ENCODE assay signal across 8 cellular contexts in genomic region chr5:147403659-147404640, GRCh38.
DNase-seq lines count a peak whose midpoint lies in the region; ATAC-seq and TF ChIP-seq lines count a peak whose summit lies in the region.

No MANE protein-coding gene starts in this region.

- H3K4me3 ChIP-seq in fibroblast of pulmonary artery (replicated peaks; ENCODE audit: low read depth, low read length) (peak overlapping the region; percentile 17), sigmoid colon (no peak overlapping the region), BE2C (ENCODE audit: low read depth, low read length) (no peak overlapping the region)

- H3K36me3 ChIP-seq in sigmoid colon = peaks cover 15 to 71% (median 27%) of the 10 kb centered on the region in 4 donors
- peaks cover 78% of the 10 kb centered on the region for H3K36me3 ChIP-seq in BE2C

- intact Hi-C loops in sigmoid colon (cut with DNase I) = loop anchor here (2.0 to 5.0 kb wide), 2 partner anchors 49 to 153 kb away; no protein-coding TSS in a partner anchor

- ATAC-seq in GM18873 (IDR thresholded peaks at IDR 0.05; ENCODE audit: low FRiP score, unreplicated experiment) (peak; percentile 94), HG02970 (IDR thresholded peaks at IDR 0.05; ENCODE audit: low FRiP score, unreplicated experiment) (peak; percentile 94)

- peak overlapping the region; percentile 77 to 94 (median 89) for H3K27ac ChIP-seq in sigmoid colon

- H3K4me1 ChIP-seq in sigmoid colon = peaks cover 2 to 75% (median 52%) of the 10 kb centered on the region in 4 donors
- H3K4me1 ChIP-seq in BE2C = peaks cover 12% of the 10 kb centered on the region

- peak; percentile 50 to 87 (median 78) for TF ChIP-seq EP300 in sigmoid colon (IDR thresholded peaks at IDR 0.05)

- TF ChIP-seq CTCF in fibroblast of pulmonary artery (IDR thresholded peaks at IDR 0.05; ENCODE audit: low read length, missing control alignments) (no peak), sigmoid colon (IDR thresholded peaks at IDR 0.05) (no peak), BE2C (IDR thresholded peaks at IDR 0.05; ENCODE audit: low read depth, low read length) (no peak)

- DNase-seq in RKO (ENCODE audit: low spot score) (peak; percentile 56), fibroblast of pulmonary artery (ENCODE audit: low read depth) (peak; percentile 99), sigmoid colon (peak; percentile 93), BE2C (no peak), NCI-H2196 (lab: John Stamatoyannopoulos, UW; ENCODE audit: unreplicated experiment) (no peak), NCI-H774 (lab: John Stamatoyannopoulos, UW) (no peak)

- WGBS in sigmoid colon, 2 donors = 69 to 80% methylated on average over 15 of the region's 15 CpGs

- no peaks in the 10 kb centered on the region for H3K27me3 ChIP-seq in sigmoid colon
- H3K27me3 ChIP-seq in BE2C = no peaks in the 10 kb centered on the region

- no peaks in the 10 kb centered on the region for H3K9me3 ChIP-seq in sigmoid colon
- no peaks in the 10 kb centered on the region for H3K9me3 ChIP-seq in BE2C

- TF ChIP-seq POLR2A in sigmoid colon (IDR thresholded peaks at IDR 0.05) = no peak

Comparison
In these comparisons a context has a peak if more than half of its experiments do, and no peak if none do; other contexts are left out.
1. DNase-seq: peak in RKO (single experiment), fibroblast of pulmonary artery (single experiment) and sigmoid colon (single experiment); none in BE2C (single experiment), NCI-H2196 (single experiment) and NCI-H774 (single experiment).